25 cellular contexts compared by ENCODE assay signal in the genomic region with DNA sequence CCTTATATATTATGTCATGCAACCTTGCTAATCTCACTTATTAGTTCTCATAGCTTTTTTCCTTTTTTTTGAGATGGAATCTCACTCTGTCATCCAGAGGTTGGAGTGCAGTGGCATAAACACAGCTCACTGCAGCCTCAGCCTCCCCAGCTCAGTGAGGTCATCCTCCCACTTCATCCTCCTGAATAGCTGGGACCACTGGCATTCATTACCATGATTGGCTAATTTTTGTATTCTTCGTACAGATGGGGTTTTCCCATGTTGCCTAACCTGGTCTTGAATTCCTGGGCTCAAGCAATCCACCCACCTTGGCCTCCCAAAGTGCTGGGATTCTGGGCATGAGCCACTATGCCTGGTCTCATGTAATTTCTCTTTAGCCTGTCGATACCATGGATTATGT.
"Had no signal": no experiment of that assay in that cellular context is flagged by ENCODE, and none has a peak within 500 bp of the region (broad histone marks: within the 10 kb centered on the region; RNA-seq: fewer than 3 reads in every experiment).

No MANE protein-coding gene starts in this region.

- ATAC-seq: left cardiac atrium; left lung; naive thymus-derived CD4-positive, alpha-beta T cell; pancreas; right lobe of liver; stimulated activated naive B cell treated with anti-CD40 and anti-IgM and Interleukin-4, amounts not matched to agents 10 μg/mL and 1 μg/mL and 100 μg/mL, for 72 hours had no signal

- H3K4me3 Mint-ChIP-seq: endodermal cell; naive thymus-derived CD4-positive, alpha-beta T cell; nephron; stimulated activated naive B cell treated with anti-CD40 and anti-IgM and Interleukin-4, amounts not matched to agents 10 μg/mL and 1 μg/mL and 100 μg/mL, for 72 hours; stimulated activated naive CD8-positive, alpha-beta T cell treated with anti-CD3 and anti-CD28 coated beads, Interleukin-15, Interleukin-2, amounts not matched to agents 100 ng/mL and 50 ng/mL, for 24 hours had no signal

- H3K4me3 ChIP-seq: dorsolateral prefrontal cortex, esophagus muscularis mucosa, left lung, pancreas, right lobe of liver, thoracic aorta, tibial nerve, upper lobe of left lung had no signal

- H3K4me1 Mint-ChIP-seq: naive thymus-derived CD4-positive, alpha-beta T cell; nephron; stimulated activated naive B cell treated with anti-CD40 and anti-IgM and Interleukin-4, amounts not matched to agents 10 μg/mL and 1 μg/mL and 100 μg/mL, for 72 hours had no signal

- H3K36me3 ChIP-seq: esophagus muscularis mucosa, left lung, pancreas, right lobe of liver, thoracic aorta, tibial nerve, upper lobe of left lung had no signal

- H3K9me3 ChIP-seq: pancreas had no signal

- H3K4me1 ChIP-seq: esophagus muscularis mucosa, left lung, pancreas, right lobe of liver, tibial nerve, upper lobe of left lung had no signal

- H3K27me3 ChIP-seq: dorsolateral prefrontal cortex, esophagus muscularis mucosa, left lung, pancreas, right lobe of liver, tibial nerve, upper lobe of left lung had no signal

- H3K27me3 Mint-ChIP-seq: stimulated activated naive B cell treated with anti-CD40 and anti-IgM and Interleukin-4, amounts not matched to agents 10 μg/mL and 1 μg/mL and 100 μg/mL, for 72 hours; stimulated activated naive CD8-positive, alpha-beta T cell treated with anti-CD3 and anti-CD28 coated beads, Interleukin-15, Interleukin-2, amounts not matched to agents 100 ng/mL and 50 ng/mL, for 24 hours had no signal

- DNase-seq: cerebellar nuclear complex; dorsolateral prefrontal cortex; effector CD8-positive, alpha-beta T cell; endodermal cell; foreskin melanocyte; head of caudate nucleus; kidney; left cardiac atrium; left lung; mesendoderm; midbrain; naive thymus-derived CD4-positive, alpha-beta T cell; nucleus accumbens; pancreas; right lobe of liver; small intestine; stimulated activated CD4-positive, alpha-beta T cell treated with anti-CD3 and anti-CD28 coated beads, Interleukin-15, amount 100 ng/mL, for 24 hours; stimulated activated CD4-positive, alpha-beta T cell treated with anti-CD3 and anti-CD28 coated beads, Interleukin-2, amount 100 ng/mL, for 48 hours; stimulated activated naive B cell treated with anti-CD40 and anti-IgM and Interleukin-4, amounts not matched to agents 10 μg/mL and 1 μg/mL and 100 μg/mL, for 72 hours; upper lobe of left lung had no signal

- H3K27ac ChIP-seq: dorsolateral prefrontal cortex, esophagus muscularis mucosa, left lung, pancreas, right lobe of liver, thoracic aorta, tibial nerve, upper lobe of left lung had no signal

- H3K27ac Mint-ChIP-seq: endodermal cell; naive thymus-derived CD4-positive, alpha-beta T cell; nephron; stimulated activated naive B cell treated with anti-CD40 and anti-IgM and Interleukin-4, amounts not matched to agents 10 μg/mL and 1 μg/mL and 100 μg/mL, for 72 hours; stimulated activated naive CD8-positive, alpha-beta T cell treated with anti-CD3 and anti-CD28 coated beads, Interleukin-15, Interleukin-2, amounts not matched to agents 100 ng/mL and 50 ng/mL, for 24 hours had no signal
